In genomic region chr11:92885600-92885999, GRCh38 we compare ENCODE assay signal across 11 cellular contexts.
"Had no signal": no experiment of that assay in that cellular context is flagged by ENCODE, and none has a peak within 500 bp of the region (broad histone marks: within the 10 kb centered on the region; RNA-seq: fewer than 3 reads in every experiment).

No MANE protein-coding gene starts in this region.

- H3K36me3 ChIP-seq: left ventricle myocardium inferior had no signal

- H3K4me3 ChIP-seq: left ventricle myocardium inferior had no signal

- DNase-seq: activated CD4-positive, CD25-positive, alpha-beta regulatory T cell treated with anti-CD3 and anti-CD28 coated beads, Interleukin-2, amount 50 U/mL, for 72 hours; activated CD8-positive, alpha-beta memory T cell treated with anti-CD3 and anti-CD28 coated beads for 24 hours; activated CD8-positive, alpha-beta memory T cell treated with anti-CD3 and anti-CD28 coated beads, Interleukin-2, amount 50 U/mL, for 48 hours; activated effector memory CD4-positive, alpha-beta T cell treated with Interleukin-2 at 50 U/mL for 16 hours; activated naive CD4-positive, alpha-beta T cell treated with anti-CD3 and anti-CD28 coated beads, Interleukin-2, amount 50 U/mL, for 16 hours; aorta; effector CD8-positive, alpha-beta T cell; kidney; left ventricle myocardium inferior; stimulated activated CD8-positive, alpha-beta memory T cell treated with anti-CD3 and anti-CD28 coated beads, Interleukin-4, amount 100 ng/mL, for 48 hours; stimulated activated naive CD4-positive, alpha-beta T cell had no signal
